In the genomic region with DNA sequence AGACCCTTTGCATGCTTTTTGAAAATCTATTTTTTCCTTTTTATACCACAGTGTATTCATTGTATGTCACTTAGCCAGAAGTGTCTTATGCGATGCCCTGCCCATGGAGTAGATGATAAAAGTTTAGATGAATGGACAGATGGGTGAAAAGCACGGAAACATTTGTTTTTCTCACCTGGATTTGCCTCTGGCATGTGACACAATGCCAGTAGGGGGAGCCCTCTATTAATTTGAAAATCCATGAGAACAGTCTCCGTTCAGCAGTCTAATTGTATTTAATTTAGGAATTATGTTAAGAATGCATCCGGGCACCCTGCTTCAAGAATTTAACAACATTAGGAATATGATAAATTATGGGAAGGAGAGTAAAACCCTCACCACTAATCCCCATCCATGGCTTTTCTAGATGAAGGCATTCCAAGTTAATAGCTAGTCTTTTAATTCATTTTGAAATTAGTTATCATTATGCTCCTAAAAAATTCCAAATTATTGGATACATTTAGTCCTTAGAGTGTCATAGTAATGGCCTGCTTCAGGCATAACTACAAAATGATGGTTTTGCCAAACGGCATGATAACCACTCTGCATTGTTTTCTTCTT, we compare ENCODE assay signal across 9 cellular contexts. TPM values are rescaled to one million over a fixed set of nuclear protein-coding genes. Genes with fewer than 3 reads are reported as not detected.
DNase-seq lines count a peak whose midpoint lies in the region; ATAC-seq and TF ChIP-seq lines count a peak whose summit lies in the region.
"Had no signal": no experiment of that assay in that cellular context is flagged by ENCODE, and none has a peak within 500 bp of the region (broad histone marks: within the 10 kb centered on the region; RNA-seq: fewer than 3 reads in every experiment).

No MANE protein-coding gene starts in this region.

- no peak overlapping the region for H3K4me2 ChIP-seq in GM23338

- no peaks in the 10 kb centered on the region; the same call in 2 of the 3 replicates for H3K4me1 Mint-ChIP-seq in GM23338

- H3K9me3 ChIP-seq in BE2C, result no peaks in the 10 kb centered on the region
- no peaks in the 10 kb centered on the region for H3K9me3 ChIP-seq in SJCRH30 (replicated peaks)
- H3K9me3 ChIP-seq in upper lobe of right lung, result no peaks in the 10 kb centered on the region

- peaks cover 25% of the 10 kb centered on the region; the same call in 2 of the 3 replicates for H3K36me3 Mint-ChIP-seq in GM23338 (ENCODE audit: low read depth)

- no peak overlapping the region for H3K4me3 Mint-ChIP-seq in GM23338
- H3K4me3 Mint-ChIP-seq: IgD-negative memory B cell had no signal

- H4K20me1 ChIP-seq in GM23338 (replicated peaks; ENCODE audit: insufficient read depth), result no peaks in the 10 kb centered on the region

- H3F3A ChIP-seq in GM23338 (replicated peaks; ENCODE audit: low read depth), result no peaks in the 10 kb centered on the region

- H3K27me3 ChIP-seq in BE2C (no peaks in the 10 kb centered on the region), GM23338 (ENCODE audit: insufficient read depth) (no peaks in the 10 kb centered on the region), SJCRH30 (no peaks in the 10 kb centered on the region), upper lobe of right lung (no peaks in the 10 kb centered on the region)

- no peaks in the 10 kb centered on the region; the same call in 1 of the 2 replicates for H3K4me1 ChIP-seq in BE2C
- H3K4me1 ChIP-seq in GM23338 (ENCODE audit: insufficient read depth), result no peaks in the 10 kb centered on the region
- H3K4me1 ChIP-seq in SJCRH30, result peaks cover 6% of the 10 kb centered on the region; the same call in 1 of the 2 replicates
- H3K4me1 ChIP-seq in upper lobe of right lung, result no peaks in the 10 kb centered on the region

- no peak overlapping the region for H3K27ac Mint-ChIP-seq in GM23338
- H3K27ac Mint-ChIP-seq: IgD-negative memory B cell had no signal

- no peaks in the 10 kb centered on the region for H3K36me3 ChIP-seq in BE2C
- no peaks in the 10 kb centered on the region; the same call in 1 of the 2 replicates for H3K36me3 ChIP-seq in GM23338 (ENCODE audit: insufficient read depth)
- peaks cover 2% of the 10 kb centered on the region; the same call in 1 of the 2 replicates for H3K36me3 ChIP-seq in SJCRH30
- no peaks in the 10 kb centered on the region for H3K36me3 ChIP-seq in upper lobe of right lung

- no peaks in the 10 kb centered on the region for H3K9me2 ChIP-seq in GM23338 (ENCODE audit: insufficient read depth)

- H3K4me3 ChIP-seq in BE2C (ENCODE audit: low read depth, low read length) (no peak overlapping the region), GM23338 (no peak overlapping the region), SJCRH30 (no peak overlapping the region), upper lobe of right lung (no peak overlapping the region)

- ATAC-seq in GM23338 (peak; percentile 36; the same call in 2 of the 3 replicates), upper lobe of right lung (peak; percentile 36), HG03095 (IDR thresholded peaks at IDR 0.05; ENCODE audit: unreplicated experiment) (no peak), sciatic nerve (no peak)

- TF ChIP-seq CTCF in BE2C (IDR thresholded peaks at IDR 0.05; ENCODE audit: low read depth, low read length) (peak; percentile 68), GM23338 (conservative IDR thresholded peaks at IDR 0.05; ENCODE audit: low read depth in 2 of 2) (peak; percentile 57 to 90), upper lobe of right lung (IDR thresholded peaks at IDR 0.05) (peak; percentile 61)

- no peak overlapping the region for H3K27ac ChIP-seq in GM23338 (ENCODE audit: low read depth)
- H3K27ac ChIP-seq in SJCRH30, result no peak overlapping the region
- no peak overlapping the region for H3K27ac ChIP-seq in upper lobe of right lung

- H3K9me3 Mint-ChIP-seq in GM23338, result no peaks in the 10 kb centered on the region; the same call in 2 of the 3 replicates

- no peak overlapping the region for H2AFZ ChIP-seq in GM23338

- H3K79me2 ChIP-seq in GM23338 (replicated peaks; ENCODE audit: insufficient read depth), result peaks cover 15% of the 10 kb centered on the region

- intact Hi-C loops in upper lobe of right lung (cut with DNase I), result no loop called here
- intact Hi-C loops in sciatic nerve (cut with DNase I), result no loop called here

- DNase-seq in BE2C (peak; percentile 25), GM23338 (ENCODE audit: low spot score) (peak; percentile 72), SJCRH30 (peak; percentile 5 to 45), glomerular visceral epithelial cell (ENCODE audit: extremely low spot score) (peak; percentile 34), upper lobe of right lung (no peak), sciatic nerve (ENCODE audit: low spot score) (no peak), NCI-H2107 (lab: John Stamatoyannopoulos, UW) (no peak)

- H3K27me3 Mint-ChIP-seq in GM23338 (ENCODE audit: insufficient read depth, low read depth, poor library complexity), result no peaks in the 10 kb centered on the region
- H3K27me3 Mint-ChIP-seq: IgD-negative memory B cell had no signal

TF ChIP-seq in GM23338, 12 proteins besides CTCF, POLR2A, EP300 and RAD21:
- TF ChIP-seq POLR2AphosphoS5 (IDR thresholded peaks at IDR 0.05; ENCODE audit: low read depth), result no peak
- TF ChIP-seq ZNF331 (CRISPR knock-in tag; IDR thresholded peaks at IDR 0.05; ENCODE audit: low read depth), result no peak
- no peak for TF ChIP-seq CREB1 (CRISPR knock-in tag; IDR thresholded peaks at IDR 0.05; ENCODE audit: low read depth)
- TF ChIP-seq STAT1 (IDR thresholded peaks at IDR 0.05; ENCODE audit: unreplicated experiment), result no peak
- TF ChIP-seq EZH2 (IDR thresholded peaks at IDR 0.05; ENCODE audit: low read depth, unreplicated experiment), result no peak
- no peak for TF ChIP-seq EZH2phosphoT487 (IDR thresholded peaks at IDR 0.05; ENCODE audit: unreplicated experiment)
- TF ChIP-seq ZNF114 (CRISPR knock-in tag; IDR thresholded peaks at IDR 0.05), result no peak
- TF ChIP-seq, protein P1, sequence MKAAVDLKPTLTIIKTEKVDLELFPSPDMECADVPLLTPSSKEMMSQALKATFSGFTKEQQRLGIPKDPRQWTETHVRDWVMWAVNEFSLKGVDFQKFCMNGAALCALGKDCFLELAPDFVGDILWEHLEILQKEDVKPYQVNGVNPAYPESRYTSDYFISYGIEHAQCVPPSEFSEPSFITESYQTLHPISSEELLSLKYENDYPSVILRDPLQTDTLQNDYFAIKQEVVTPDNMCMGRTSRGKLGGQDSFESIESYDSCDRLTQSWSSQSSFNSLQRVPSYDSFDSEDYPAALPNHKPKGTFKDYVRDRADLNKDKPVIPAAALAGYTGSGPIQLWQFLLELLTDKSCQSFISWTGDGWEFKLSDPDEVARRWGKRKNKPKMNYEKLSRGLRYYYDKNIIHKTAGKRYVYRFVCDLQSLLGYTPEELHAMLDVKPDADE (IDR thresholded peaks at IDR 0.05), result no peak

RNA-seq across cellular contexts. Expression of a gene that starts 55.3 kb away (rescaled TPM):
- 24.4 TPM for polyA plus RNA-seq in BE2C (2012; ENCODE audit: insufficient read depth, insufficient read length, low read depth)
- total RNA-seq in GM23338 (2014; rRNA removed; shearing (Covaris generic)), result 10.3 and 10.8 TPM in 2 replicates
- 7.9 and 10.7 TPM in 2 replicates for polyA plus RNA-seq in GM23338 (2016; fragmentation: Nextera tagmentation; extraction: Ambion mirVana)
- 26.0 and 29.2 TPM in 2 replicates for total RNA-seq in SJCRH30 (2014; rRNA removed; shearing (Covaris generic))
- 27.7 TPM for total RNA-seq in upper lobe of right lung
- 32.7 TPM for total RNA-seq in sciatic nerve

Comparison
In these comparisons a context has a peak if more than half of its experiments do, and no peak if none do; other contexts are left out.
1. DNase-seq: peak in BE2C (single experiment), GM23338 (single experiment), SJCRH30 (2 of 2) and glomerular visceral epithelial cell (single experiment); none in upper lobe of right lung (single experiment), sciatic nerve (single experiment) and NCI-H2107 (single experiment).
2. ATAC-seq: peak in GM23338 (single experiment) and upper lobe of right lung (single experiment); none in HG03095 (single experiment) and sciatic nerve (single experiment).
3. Peak in every context shown above with its lines, with median percentiles within 50 percentile points of each other: CTCF ChIP-seq.